8 cellular contexts compared by ENCODE assay signal in the genomic region with DNA sequence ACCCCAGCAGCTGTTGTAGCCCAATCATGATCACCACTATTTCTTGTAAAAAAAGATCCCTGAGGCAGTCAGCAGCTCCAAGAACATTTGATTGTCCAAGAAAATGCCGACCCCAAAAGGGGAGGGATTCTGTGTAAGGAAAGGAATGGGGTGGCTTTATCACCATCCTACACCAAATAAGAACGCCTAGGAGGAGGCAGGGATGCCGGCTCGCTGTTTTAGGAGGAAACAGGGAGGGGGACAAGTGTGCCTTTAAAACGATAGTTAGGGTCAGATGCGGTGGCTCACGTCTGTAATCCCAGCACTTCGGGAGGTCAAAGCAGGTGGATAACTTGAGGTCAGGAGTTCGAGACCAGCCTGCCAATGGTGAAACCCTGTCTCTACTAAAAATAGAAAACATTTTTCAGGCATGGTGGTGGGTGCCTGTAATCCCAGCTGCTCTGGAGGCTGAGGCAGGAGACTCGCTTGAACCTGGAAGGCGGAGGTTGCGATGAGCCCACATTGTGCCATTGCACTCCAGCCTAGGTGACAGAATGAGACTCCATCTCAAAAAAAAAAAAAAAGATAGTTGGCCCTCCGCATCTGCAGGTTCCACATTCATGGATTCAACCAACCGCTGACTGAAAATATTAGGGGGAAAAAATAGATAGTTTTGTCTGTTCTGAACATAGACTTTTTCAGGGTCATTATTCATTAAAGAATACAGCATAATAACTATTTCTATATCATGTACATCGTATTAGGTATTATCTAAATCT.
A peak's percentile ranks its signal among the peaks of the same experiment; 100 is the strongest.
DNase-seq lines count a peak whose midpoint lies in the region; ATAC-seq and TF ChIP-seq lines count a peak whose summit lies in the region.

No MANE protein-coding gene starts in this region.

- TF ChIP-seq CTCF in heart right ventricle (IDR thresholded peaks at IDR 0.05): no peak
- TF ChIP-seq CTCF in upper lobe of right lung (IDR thresholded peaks at IDR 0.05): no peak
- no peak for TF ChIP-seq CTCF in GM10266 (IDR thresholded peaks at IDR 0.05; ENCODE audit: control insufficient read depth, insufficient read depth, low read depth, missing control alignments)

- intact Hi-C loops in heart right ventricle (cut with DNase I): loop anchor here in 8 of 10 donors (5.0 to 10.0 kb wide), 12 partner anchors 60 to 710 kb away; partner anchors contain the start of genes EZH2 (in 3 of the 8), CUL1 (in 2 of the 8) and PDIA4 (in 1 of the 8)
- intact Hi-C loops in left ventricle myocardium superior (cut with micrococcal nuclease): loop anchor here (10.0 kb wide), 1 partner anchor 460 kb away; no protein-coding TSS in a partner anchor
- intact Hi-C loops in upper lobe of right lung (cut with DNase I): loop anchor here (10.0 kb wide), 2 partner anchors 90 to 390 kb away; no protein-coding TSS in a partner anchor

- H3K36me3 ChIP-seq in heart right ventricle: no peaks in the 10 kb centered on the region
- H3K36me3 ChIP-seq in upper lobe of right lung: no peaks in the 10 kb centered on the region

- DNase-seq in heart right ventricle: no peak
- no peak for DNase-seq in left ventricle myocardium superior
- DNase-seq in activated naive CD8-positive, alpha-beta T cell treated with anti-CD3 and anti-CD28 coated beads, Interleukin-2, amount 50 U/mL, for 24 hours: no peak
- DNase-seq in mesenteric fat pad (ENCODE audit: low spot score): peak; percentile 22
- DNase-seq in upper lobe of right lung: no peak
- no peak for DNase-seq in GM10266 (ENCODE audit: extremely low spot score)
- no peak for DNase-seq in retina

- H3K27me3 ChIP-seq in heart right ventricle (no peaks in the 10 kb centered on the region), upper lobe of right lung (no peaks in the 10 kb centered on the region)

- H3K27ac Mint-ChIP-seq in activated naive CD8-positive, alpha-beta T cell treated with anti-CD3 and anti-CD28 coated beads, Interleukin-2, amount 50 U/mL, for 24 hours: no peak overlapping the region

- H3K9me3 ChIP-seq in heart right ventricle (no peaks in the 10 kb centered on the region), upper lobe of right lung (no peaks in the 10 kb centered on the region)

- peak overlapping the region in 5 of 10 donors; percentile 77 to 87 (median 82) for H3K27ac ChIP-seq in heart right ventricle
- H3K27ac ChIP-seq in upper lobe of right lung: no peak overlapping the region

- H3K9me3 Mint-ChIP-seq in activated naive CD8-positive, alpha-beta T cell treated with anti-CD3 and anti-CD28 coated beads, Interleukin-2, amount 50 U/mL, for 24 hours: no peaks in the 10 kb centered on the region

- no peaks in the 10 kb centered on the region for H3K36me3 Mint-ChIP-seq in activated naive CD8-positive, alpha-beta T cell treated with anti-CD3 and anti-CD28 coated beads, Interleukin-2, amount 50 U/mL, for 24 hours (ENCODE audit: low read depth)

- peak overlapping the region in 8 of 10 donors; percentile 45 to 72 (median 63) for H3K4me3 ChIP-seq in heart right ventricle
- H3K4me3 ChIP-seq in upper lobe of right lung: peak overlapping the region; percentile 65

- H3K27me3 Mint-ChIP-seq in activated naive CD8-positive, alpha-beta T cell treated with anti-CD3 and anti-CD28 coated beads, Interleukin-2, amount 50 U/mL, for 24 hours: peaks cover 2% of the 10 kb centered on the region

- ATAC-seq in heart right ventricle (no peak), left ventricle myocardium superior (no peak), upper lobe of right lung (no peak), HG03439 (IDR thresholded peaks at IDR 0.05; ENCODE audit: unreplicated experiment) (no peak)
- no peak for ATAC-seq in activated naive CD8-positive, alpha-beta T cell treated with anti-CD3 and anti-CD28 coated beads, Interleukin-2, amount 50 U/mL, for 24 hours

- peak overlapping the region; percentile 14 for H3K4me3 Mint-ChIP-seq in activated naive CD8-positive, alpha-beta T cell treated with anti-CD3 and anti-CD28 coated beads, Interleukin-2, amount 50 U/mL, for 24 hours

- H3K4me1 Mint-ChIP-seq in activated naive CD8-positive, alpha-beta T cell treated with anti-CD3 and anti-CD28 coated beads, Interleukin-2, amount 50 U/mL, for 24 hours: peaks cover 32% of the 10 kb centered on the region

- H3K4me1 ChIP-seq in heart right ventricle (peaks cover 0 to 21% (median 13%) of the 10 kb centered on the region in 9 donors), upper lobe of right lung (peaks cover 4% of the 10 kb centered on the region)

- 47 to 51% methylated on average over 15 of the region's 15 CpGs for WGBS in heart right ventricle, 2 donors
